ENCODE assay signal across 1 cellular context in the genomic region with DNA sequence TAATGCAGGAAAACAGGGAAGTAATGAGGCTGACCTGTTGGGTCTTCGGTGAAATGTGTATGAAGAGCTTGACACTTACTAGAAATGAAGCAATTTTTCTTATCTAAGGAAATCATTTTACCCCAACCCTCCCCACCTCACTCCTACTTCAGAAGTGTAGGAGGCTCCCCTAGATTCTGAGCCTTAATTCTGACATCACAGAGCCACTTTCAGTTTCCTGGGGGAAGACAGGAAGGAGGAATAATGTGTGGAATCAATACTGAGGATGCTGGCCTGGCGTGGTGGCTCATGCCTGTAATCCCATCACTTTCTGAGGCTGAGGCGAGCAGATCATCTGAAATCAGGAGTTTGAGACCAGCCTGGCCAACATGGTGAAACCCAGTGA.
TF ChIP-seq lines count a peak whose summit lies in the region.

No MANE protein-coding gene starts in this region.

TF ChIP-seq in GM23338, 12 proteins besides CTCF, POLR2A, EP300 and RAD21:
- TF ChIP-seq, protein P1, sequence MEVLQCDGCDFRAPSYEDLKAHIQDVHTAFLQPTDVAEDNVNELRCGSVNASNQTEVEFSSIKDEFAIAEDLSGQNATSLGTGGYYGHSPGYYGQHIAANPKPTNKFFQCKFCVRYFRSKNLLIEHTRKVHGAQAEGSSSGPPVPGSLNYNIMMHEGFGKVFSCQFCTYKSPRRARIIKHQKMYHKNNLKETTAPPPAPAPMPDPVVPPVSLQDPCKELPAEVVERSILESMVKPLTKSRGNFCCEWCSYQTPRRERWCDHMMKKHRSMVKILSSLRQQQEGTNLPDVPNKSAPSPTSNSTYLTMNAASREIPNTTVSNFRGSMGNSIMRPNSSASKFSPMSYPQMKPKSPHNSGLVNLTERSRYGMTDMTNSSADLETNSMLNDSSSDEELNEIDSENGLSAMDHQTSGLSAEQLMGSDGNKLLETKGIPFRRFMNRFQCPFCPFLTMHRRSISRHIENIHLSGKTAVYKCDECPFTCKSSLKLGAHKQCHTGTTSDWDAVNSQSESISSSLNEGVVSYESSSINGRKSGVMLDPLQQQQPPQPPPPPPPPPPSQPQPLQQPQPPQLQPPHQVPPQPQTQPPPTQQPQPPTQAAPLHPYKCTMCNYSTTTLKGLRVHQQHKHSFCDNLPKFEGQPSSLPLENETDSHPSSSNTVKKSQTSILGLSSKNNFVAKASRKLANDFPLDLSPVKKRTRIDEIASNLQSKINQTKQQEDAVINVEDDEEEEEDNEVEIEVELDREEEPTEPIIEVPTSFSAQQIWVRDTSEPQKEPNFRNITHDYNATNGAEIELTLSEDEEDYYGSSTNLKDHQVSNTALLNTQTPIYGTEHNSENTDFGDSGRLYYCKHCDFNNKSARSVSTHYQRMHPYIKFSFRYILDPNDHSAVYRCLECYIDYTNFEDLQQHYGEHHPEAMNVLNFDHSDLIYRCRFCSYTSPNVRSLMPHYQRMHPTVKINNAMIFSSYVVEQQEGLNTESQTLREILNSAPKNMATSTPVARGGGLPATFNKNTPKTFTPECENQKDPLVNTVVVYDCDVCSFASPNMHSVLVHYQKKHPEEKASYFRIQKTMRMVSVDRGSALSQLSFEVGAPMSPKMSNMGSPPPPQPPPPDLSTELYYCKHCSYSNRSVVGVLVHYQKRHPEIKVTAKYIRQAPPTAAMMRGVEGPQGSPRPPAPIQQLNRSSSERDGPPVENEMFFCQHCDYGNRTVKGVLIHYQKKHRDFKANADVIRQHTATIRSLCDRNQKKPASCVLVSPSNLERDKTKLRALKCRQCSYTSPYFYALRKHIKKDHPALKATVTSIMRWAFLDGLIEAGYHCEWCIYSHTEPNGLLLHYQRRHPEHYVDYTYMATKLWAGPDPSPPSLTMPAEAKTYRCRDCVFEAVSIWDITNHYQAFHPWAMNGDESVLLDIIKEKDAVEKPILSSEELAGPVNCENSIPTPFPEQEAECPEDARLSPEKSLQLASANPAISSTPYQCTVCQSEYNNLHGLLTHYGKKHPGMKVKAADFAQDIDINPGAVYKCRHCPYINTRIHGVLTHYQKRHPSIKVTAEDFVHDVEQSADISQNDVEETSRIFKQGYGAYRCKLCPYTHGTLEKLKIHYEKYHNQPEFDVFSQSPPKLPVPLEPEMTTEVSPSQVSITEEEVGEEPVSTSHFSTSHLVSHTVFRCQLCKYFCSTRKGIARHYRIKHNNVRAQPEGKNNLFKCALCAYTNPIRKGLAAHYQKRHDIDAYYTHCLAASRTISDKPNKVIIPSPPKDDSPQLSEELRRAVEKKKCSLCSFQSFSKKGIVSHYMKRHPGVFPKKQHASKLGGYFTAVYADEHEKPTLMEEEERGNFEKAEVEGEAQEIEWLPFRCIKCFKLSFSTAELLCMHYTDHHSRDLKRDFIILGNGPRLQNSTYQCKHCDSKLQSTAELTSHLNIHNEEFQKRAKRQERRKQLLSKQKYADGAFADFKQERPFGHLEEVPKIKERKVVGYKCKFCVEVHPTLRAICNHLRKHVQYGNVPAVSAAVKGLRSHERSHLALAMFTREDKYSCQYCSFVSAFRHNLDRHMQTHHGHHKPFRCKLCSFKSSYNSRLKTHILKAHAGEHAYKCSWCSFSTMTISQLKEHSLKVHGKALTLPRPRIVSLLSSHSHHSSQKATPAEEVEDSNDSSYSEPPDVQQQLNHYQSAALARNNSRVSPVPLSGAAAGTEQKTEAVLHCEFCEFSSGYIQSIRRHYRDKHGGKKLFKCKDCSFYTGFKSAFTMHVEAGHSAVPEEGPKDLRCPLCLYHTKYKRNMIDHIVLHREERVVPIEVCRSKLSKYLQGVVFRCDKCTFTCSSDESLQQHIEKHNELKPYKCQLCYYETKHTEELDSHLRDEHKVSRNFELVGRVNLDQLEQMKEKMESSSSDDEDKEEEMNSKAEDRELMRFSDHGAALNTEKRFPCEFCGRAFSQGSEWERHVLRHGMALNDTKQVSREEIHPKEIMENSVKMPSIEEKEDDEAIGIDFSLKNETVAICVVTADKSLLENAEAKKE (CRISPR knock-in tag; IDR thresholded peaks at IDR 0.05), result no peak
- TF ChIP-seq POLR2AphosphoS5 (IDR thresholded peaks at IDR 0.05; ENCODE audit: low read depth) (no peak), ETS1 (IDR thresholded peaks at IDR 0.05) (no peak), ZNF331 (CRISPR knock-in tag; IDR thresholded peaks at IDR 0.05; ENCODE audit: low read depth) (no peak), EZH2 (IDR thresholded peaks at IDR 0.05; ENCODE audit: low read depth, unreplicated experiment) (peak; percentile 25), EZH2phosphoT487 (IDR thresholded peaks at IDR 0.05; ENCODE audit: unreplicated experiment) (no peak)
